28 cellular contexts compared by ENCODE assay signal in the genomic region with DNA sequence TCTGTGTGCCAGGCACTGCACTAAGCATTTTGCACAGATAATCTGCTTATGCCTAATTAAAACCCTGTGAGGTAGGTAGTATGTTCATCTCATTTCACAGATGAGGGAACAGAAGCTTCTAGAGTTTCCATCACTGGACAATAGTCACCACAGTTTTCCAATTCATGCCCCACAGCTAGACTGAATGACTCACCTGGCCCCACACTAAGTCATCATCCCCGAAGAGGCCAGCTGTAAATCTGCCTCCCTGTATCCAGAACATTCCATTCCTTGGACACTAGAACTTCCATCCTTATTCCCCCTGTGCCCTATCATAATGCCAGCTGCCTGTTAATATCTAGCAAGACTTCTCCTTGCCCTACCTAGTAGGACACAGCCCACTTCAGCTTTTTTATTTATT. TPM values are rescaled to one million over a fixed set of nuclear protein-coding genes. Genes with fewer than 3 reads are reported as not detected.
DNase-seq lines count a peak whose midpoint lies in the region; ATAC-seq and TF ChIP-seq lines count a peak whose summit lies in the region.
"Had no signal": no experiment of that assay in that cellular context is flagged by ENCODE, and none has a peak within 500 bp of the region (broad histone marks: within the 10 kb centered on the region; RNA-seq: fewer than 3 reads in every experiment).

No MANE protein-coding gene starts in this region.

- no TSS peak for BruUV-seq in PC-3 (replicated peaks; lab: Mats Ljungman, UMichigan)

- no peaks in the 10 kb centered on the region for H3F3A ChIP-seq in PC-3 (ENCODE audit: low read length, unreplicated experiment)

- no peak overlapping the region for H2AFZ ChIP-seq in PC-3 (ENCODE audit: low read length)
- H2AFZ ChIP-seq: neural progenitor cell had no signal

- H3K9me3 ChIP-seq in PC-3 (ENCODE audit: low read length) (no peaks in the 10 kb centered on the region), suprapubic skin (no peaks in the 10 kb centered on the region)
- H3K9me3 ChIP-seq: gastrocnemius medialis, lower lobe of right lung, right lobe of liver, SK-N-SH had no signal

- H3K27ac ChIP-seq in PC-3 (ENCODE audit: low read length) (no peak overlapping the region), suprapubic skin (no peak overlapping the region)
- H3K27ac ChIP-seq: dorsolateral prefrontal cortex, epithelial cell of prostate, gastrocnemius medialis, lower lobe of right lung, neural progenitor cell, right lobe of liver, WERI-Rb-1 had no signal

- CTCF ChIA-PET in PC-3 (lab: Charles Lee): no interaction called here

- H3K36me3 Mint-ChIP-seq in activated T-cell treated with anti-CD3 and anti-CD28 coated beads, Interleukin-2, amount 50 U/mL, for 4 hours (ENCODE audit: insufficient read depth): no peaks in the 10 kb centered on the region
- H3K36me3 Mint-ChIP-seq: neural progenitor cell had no signal

- no peak overlapping the region for H3K9ac ChIP-seq in PC-3 (ENCODE audit: low read length)
- H3K9ac ChIP-seq: neural progenitor cell, SK-N-SH had no signal

- H4K20me1 ChIP-seq in PC-3 (ENCODE audit: low read length): no peaks in the 10 kb centered on the region

- no peaks in the 10 kb centered on the region for H3K27me3 Mint-ChIP-seq in activated T-cell treated with anti-CD3 and anti-CD28 coated beads, Interleukin-2, amount 50 U/mL, for 4 hours (ENCODE audit: low read depth)
- H3K27me3 Mint-ChIP-seq: activated CD4-positive, alpha-beta T cell treated with anti-CD3 and anti-CD28 coated beads, Interleukin-2, amount 10 ng/mL, durations not matched to agents 7 days and 5 days; central memory CD8-positive, alpha-beta T cell had no signal

- TF ChIP-seq CTCF in PC-3 (conservative IDR thresholded peaks at IDR 0.05; ENCODE audit: low read depth, low read length) (no peak), suprapubic skin (IDR thresholded peaks at IDR 0.05) (no peak)

- H3K9me3 Mint-ChIP-seq in activated T-cell treated with anti-CD3 and anti-CD28 coated beads, Interleukin-2, amount 50 U/mL, for 4 hours: no peaks in the 10 kb centered on the region
- H3K9me3 Mint-ChIP-seq: activated CD4-positive, alpha-beta T cell treated with anti-CD3 and anti-CD28 coated beads, Interleukin-2, amount 10 ng/mL, durations not matched to agents 7 days and 5 days; activated T-cell treated with anti-CD3 and anti-CD28 coated beads, Interleukin-2, amount 50 U/mL, for 72 hours; central memory CD8-positive, alpha-beta T cell; T-helper 2 cell treated with Interferon-gamma antibody and Interleukin-4, amounts not matched to agents 5 μg/mL and 100 μg/mL, for 36 hours had no signal

- no peaks in the 10 kb centered on the region for H3K79me2 ChIP-seq in PC-3 (ENCODE audit: low read length)

- H3K4me1 ChIP-seq in PC-3 (ENCODE audit: insufficient read depth, low read length) (no peaks in the 10 kb centered on the region; the same call in 1 of the 2 replicates), suprapubic skin (no peaks in the 10 kb centered on the region)
- H3K4me1 ChIP-seq: gastrocnemius medialis, lower lobe of right lung, neural progenitor cell, right lobe of liver had no signal

- H3K4me3 Mint-ChIP-seq in activated T-cell treated with anti-CD3 and anti-CD28 coated beads, Interleukin-2, amount 50 U/mL, for 4 hours: no peak overlapping the region
- H3K4me3 Mint-ChIP-seq: activated CD4-positive, alpha-beta T cell treated with anti-CD3 and anti-CD28 coated beads, Interleukin-2, amount 10 ng/mL, durations not matched to agents 7 days and 5 days; activated T-cell treated with anti-CD3 and anti-CD28 coated beads, Interleukin-2, amount 50 U/mL, for 72 hours; central memory CD8-positive, alpha-beta T cell; neural progenitor cell; T-helper 2 cell treated with Interferon-gamma antibody and Interleukin-4, amounts not matched to agents 5 μg/mL and 100 μg/mL, for 36 hours had no signal

- POLR2A ChIA-PET in PC-3 (lab: Charles Lee; ENCODE audit: unreplicated experiment): interaction anchor here (0.5 kb wide), 1 partner anchor 96 kb away, joined by 4 read pairs; no protein-coding TSS in a partner anchor

- no peaks in the 10 kb centered on the region for H3K36me3 ChIP-seq in PC-3 (ENCODE audit: low read depth, low read length)
- H3K36me3 ChIP-seq in suprapubic skin: no peaks in the 10 kb centered on the region
- H3K36me3 ChIP-seq: gastrocnemius medialis, lower lobe of right lung, neural progenitor cell, right lobe of liver, WERI-Rb-1 had no signal

- TF ChIP-seq POLR2A in suprapubic skin (IDR thresholded peaks at IDR 0.05): no peak

- no peaks in the 10 kb centered on the region for H3K9me2 ChIP-seq in PC-3 (replicated peaks; ENCODE audit: low read length)
- H3K9me2 ChIP-seq: SK-N-SH had no signal

- WGBS in suprapubic skin: 59% methylated on average over 1 of the region's 1 CpG

- TF ChIP-seq EP300 in suprapubic skin (IDR thresholded peaks at IDR 0.05): no peak

- ATAC-seq in PC-3: peak; percentile 81
- ATAC-seq in activated T-cell treated with anti-CD3 and anti-CD28 coated beads, Interleukin-2, amount 50 U/mL, for 4 hours: no peak
- ATAC-seq: activated T-cell treated with anti-CD3 and anti-CD28 coated beads, Interleukin-2, amount 50 U/mL, for 72 hours; gastrocnemius medialis; lower lobe of right lung; right lobe of liver had no signal

- H3K4me1 Mint-ChIP-seq in activated T-cell treated with anti-CD3 and anti-CD28 coated beads, Interleukin-2, amount 50 U/mL, for 4 hours (ENCODE audit: low read depth): no peaks in the 10 kb centered on the region
- H3K4me1 Mint-ChIP-seq: activated CD4-positive, alpha-beta T cell treated with anti-CD3 and anti-CD28 coated beads, Interleukin-2, amount 10 ng/mL, durations not matched to agents 7 days and 5 days; central memory CD8-positive, alpha-beta T cell had no signal

- intact Hi-C loops in PC-3 (cut with micrococcal nuclease): no loop called here

- no peak overlapping the region for H3K4me2 ChIP-seq in PC-3 (ENCODE audit: low read length)
- H3K4me2 ChIP-seq: neural progenitor cell, SK-N-SH had no signal

- DNase-seq in ELR (ENCODE audit: low read depth): peak; percentile 66
- peak; percentile 47 for DNase-seq in PC-3
- peak; percentile 1 for DNase-seq in dermis blood vessel endothelial cell
- DNase-seq in renal cortical epithelial cell (ENCODE audit: low read depth): peak; percentile 68
- DNase-seq in activated T-cell treated with anti-CD3 and anti-CD28 coated beads, Interleukin-2, amount 50 U/mL, for 4 hours: no peak
- DNase-seq in HT-29 (ENCODE audit: low spot score): no peak
- DNase-seq in suprapubic skin (ENCODE audit: low spot score in 2 of 2): no peak
- DNase-seq: activated CD4-positive, alpha-beta T cell treated with anti-CD3 and anti-CD28 coated beads, Interleukin-2, amount 10 ng/mL, durations not matched to agents 7 days and 5 days; activated naive CD4-positive, alpha-beta T cell treated with anti-CD3 and anti-CD28 coated beads, Interleukin-2, amount 50 U/mL, for 16 hours; activated T-cell treated with anti-CD3 and anti-CD28 coated beads, Interleukin-2, amount 50 U/mL, for 72 hours; dorsolateral prefrontal cortex; gastrocnemius medialis; hypothalamus; islet precursor cell; Kasumi-1; lower lobe of right lung; NCI-H1092; NCI-H1930; NCI-H526 treated with DMSO at 0.1 percent for 48 hours; SK-N-SH; stimulated activated naive CD4-positive, alpha-beta T cell treated with Interleukin-2 at 50 U/mL for 16 hours; WERI-Rb-1 had no signal

- H3K4me3 ChIP-seq in PC-3 (ENCODE audit: low read length) (no peak overlapping the region), suprapubic skin (no peak overlapping the region)
- H3K4me3 ChIP-seq: dorsolateral prefrontal cortex, gastrocnemius medialis, lower lobe of right lung, neural progenitor cell, right lobe of liver had no signal

- H3K27me3 ChIP-seq in PC-3 (ENCODE audit: low read length): no peaks in the 10 kb centered on the region
- H3K27me3 ChIP-seq in suprapubic skin: no peaks in the 10 kb centered on the region
- H3K27me3 ChIP-seq: gastrocnemius medialis, neural progenitor cell, right lobe of liver had no signal

RNA-seq across cellular contexts. Expression of gene NYX, which starts 40.9 kb away (rescaled TPM):
- total RNA-seq in PC-3 (2014; rRNA removed) (not detected in 2 replicates), dermis blood vessel endothelial cell (not detected in 2 replicates), renal cortical epithelial cell (0.05 TPM in 1 of 2 replicates, not detected in the other), suprapubic skin (not detected)
- total RNA-seq in activated T-cell treated with anti-CD3 and anti-CD28 coated beads, Interleukin-2, amount 50 U/mL, for 4 hours: not detected
- total RNA-seq in HT-29 (2014; rRNA removed; shearing (Covaris generic)): not detected in 2 replicates
- total RNA-seq: activated CD4-positive, alpha-beta T cell treated with anti-CD3 and anti-CD28 coated beads, Interleukin-2, amount 10 ng/mL, durations not matched to agents 7 days and 5 days; G401; lower lobe of right lung; right lobe of liver had no signal

Comparison
In these comparisons a context has a peak if more than half of its experiments do, and no peak if none do; other contexts are left out.
1. DNase-seq: peak in ELR (single experiment), PC-3 (single experiment), dermis blood vessel endothelial cell (single experiment) and renal cortical epithelial cell (single experiment); none in activated T-cell treated with anti-CD3 and anti-CD28 coated beads, Interleukin-2, amount 50 U/mL, for 4 hours (single experiment), HT-29 (single experiment) and suprapubic skin (0 of 2).